ENCODE assay signal across 8 cellular contexts in genomic region chr1:160006312-160006940, GRCh38. TPM values are rescaled to one million over a fixed set of nuclear protein-coding genes. Genes with fewer than 3 reads are reported as not detected.
DNase-seq lines count a peak whose midpoint lies in the region; ATAC-seq and TF ChIP-seq lines count a peak whose summit lies in the region.

No MANE protein-coding gene starts in this region.

- no peak overlapping the region for H3K4me3 ChIP-seq in choroid plexus epithelial cell (ENCODE audit: low read depth, low read length)
- no peak overlapping the region for H3K4me3 ChIP-seq in lower lobe of right lung

- TF ChIP-seq CTCF in choroid plexus epithelial cell (conservative IDR thresholded peaks at IDR 0.05; ENCODE audit: low read depth, low read length) (peak; percentile 100), lower lobe of right lung (IDR thresholded peaks at IDR 0.05) (peak; percentile 87)

- DNase-seq in GM03348 (ENCODE audit: low spot score): peak; percentile 77
- peak; percentile 38 for DNase-seq in NCI-H2227 treated with DMSO at 0.1 percent for 48 hours (lab: John Stamatoyannopoulos, UW)
- DNase-seq in activated CD4-positive, alpha-beta T cell treated with anti-CD3 and anti-CD28 coated beads for 24 hours (ENCODE audit: low read depth in 2 of 2): peak; percentile 60 to 66
- peak; percentile 78 for DNase-seq in choroid plexus epithelial cell (ENCODE audit: low read depth)
- DNase-seq in lower lobe of right lung: peak; percentile 86
- peak; percentile 37 to 53 for DNase-seq in stimulated activated CD8-positive, alpha-beta memory T cell treated with anti-CD3 and anti-CD28 coated beads, Interleukin-2, amount 100 ng/mL, for 1 hour (ENCODE audit: low read depth in 2 of 2)

- intact Hi-C loops in lower lobe of right lung (cut with DNase I): loop anchor here (5.0 kb wide), 1 partner anchor 69 kb away; no protein-coding TSS in a partner anchor

- H3K4me1 ChIP-seq in lower lobe of right lung: no peaks in the 10 kb centered on the region

- no peaks in the 10 kb centered on the region for H3K36me3 ChIP-seq in lower lobe of right lung

- H3K27ac ChIP-seq in lower lobe of right lung: no peak overlapping the region

- no peaks in the 10 kb centered on the region for H3K27me3 ChIP-seq in lower lobe of right lung (ENCODE audit: low read depth)

- ATAC-seq in HG03045 (IDR thresholded peaks at IDR 0.05; ENCODE audit: unreplicated experiment) (peak; percentile 67), lower lobe of right lung (peak; percentile 88 to 93), HG03457 (IDR thresholded peaks at IDR 0.05; ENCODE audit: unreplicated experiment) (no peak)

- H3K9me3 ChIP-seq in lower lobe of right lung: no peaks in the 10 kb centered on the region

RNA-seq across cellular contexts. Expression of gene PIGM, which starts 25.4 kb away (rescaled TPM):
- 6.9 TPM for total RNA-seq in lower lobe of right lung

RNA-seq across cellular contexts. Expression of gene SLAMF9, which starts 52.4 kb away (rescaled TPM):
- total RNA-seq in lower lobe of right lung: not detected
